Comparison of ENCODE assay signal across 18 cellular contexts in genomic region chr4:107318078-107318477, GRCh38.
DNase-seq lines count a peak whose midpoint lies in the region; ATAC-seq and TF ChIP-seq lines count a peak whose summit lies in the region.
"Had no signal": no experiment of that assay in that cellular context is flagged by ENCODE, and none has a peak within 500 bp of the region (broad histone marks: within the 10 kb centered on the region; RNA-seq: fewer than 3 reads in every experiment).

No MANE protein-coding gene starts in this region.

- DNase-seq in Daoy (ENCODE audit: low read depth) (peak; percentile 4), fibroblast of peridontal ligament (ENCODE audit: extremely low read depth) (peak; percentile 13), skeletal muscle cell (ENCODE audit: low read depth) (peak; percentile 71), NOMO-1 treated with dmso at 0.1 percent for 144 hours (lab: John Stamatoyannopoulos, UW; ENCODE audit: unreplicated experiment) (no peak), MG63 (no peak)
- DNase-seq in activated T-helper 1 cell treated with anti-CD3 and anti-CD28 coated beads, Interleukin-12 subunit alpha, Interleukin-12 subunit beta, Interleukin-2, Interleukin-4 antibody, amounts not matched to agents 30 ng/mL and 10 ng/mL and 1 ng/mL, durations not matched to agents 14 hours and 24 hours and 36 hours (ENCODE audit: low spot score) = no peak
- no peak for DNase-seq in CD8-positive, alpha-beta memory T cell
- DNase-seq: ACHN; CD4-positive, alpha-beta memory T cell; DMS79; NCI-H1048; NCI-H2081 treated with DMSO at 0.1 percent for 48 hours; NCI-H510A treated with DMSO at 0.1 percent for 48 hours had no signal

- no peaks in the 10 kb centered on the region for H3K27me3 ChIP-seq in MG63
- no peaks in the 10 kb centered on the region for H3K27me3 ChIP-seq in CD8-positive, alpha-beta memory T cell (ENCODE audit: insufficient read depth, low read length, poor library complexity, severe bottlenecking)

- H3K4me3 ChIP-seq in skeletal muscle cell (ENCODE audit: low read depth, low read length) = no peak overlapping the region
- H3K4me3 ChIP-seq in MG63 = no peak overlapping the region
- no peak overlapping the region for H3K4me3 ChIP-seq in CD8-positive, alpha-beta memory T cell (ENCODE audit: low read length)
- H3K4me3 ChIP-seq: SK-N-MC had no signal

- no peaks in the 10 kb centered on the region for H3K36me3 ChIP-seq in MG63
- H3K36me3 ChIP-seq in CD8-positive, alpha-beta memory T cell (ENCODE audit: insufficient read depth, low read length) = no peaks in the 10 kb centered on the region

- no peaks in the 10 kb centered on the region for H3K4me1 Mint-ChIP-seq in activated T-helper 1 cell treated with anti-CD3 and anti-CD28 coated beads, Interleukin-12 subunit alpha, Interleukin-12 subunit beta, Interleukin-2, Interleukin-4 antibody, amounts not matched to agents 30 ng/mL and 10 ng/mL and 1 ng/mL, durations not matched to agents 14 hours and 24 hours and 36 hours (ENCODE audit: low read depth)
- no peaks in the 10 kb centered on the region for H3K4me1 Mint-ChIP-seq in CD8-positive, alpha-beta memory T cell
- H3K4me1 Mint-ChIP-seq: B cell; CD4-positive, alpha-beta memory T cell had no signal

- no peak overlapping the region for H3K27ac Mint-ChIP-seq in activated T-helper 1 cell treated with anti-CD3 and anti-CD28 coated beads, Interleukin-12 subunit alpha, Interleukin-12 subunit beta, Interleukin-2, Interleukin-4 antibody, amounts not matched to agents 30 ng/mL and 10 ng/mL and 1 ng/mL, durations not matched to agents 14 hours and 24 hours and 36 hours
- H3K27ac Mint-ChIP-seq in CD8-positive, alpha-beta memory T cell = no peak overlapping the region
- H3K27ac Mint-ChIP-seq: B cell; CD4-positive, alpha-beta memory T cell had no signal

- ATAC-seq in SK-N-SH treated with all-trans-retinoic acid at 6 μM for 48 hours = peak; percentile 93
- ATAC-seq: Panc1 had no signal

- H3K9me3 Mint-ChIP-seq in activated T-helper 1 cell treated with anti-CD3 and anti-CD28 coated beads, Interleukin-12 subunit alpha, Interleukin-12 subunit beta, Interleukin-2, Interleukin-4 antibody, amounts not matched to agents 30 ng/mL and 10 ng/mL and 1 ng/mL, durations not matched to agents 14 hours and 24 hours and 36 hours = no peaks in the 10 kb centered on the region
- peaks cover 0 to 1% (median 0%) of the 10 kb centered on the region in 5 donors for H3K9me3 Mint-ChIP-seq in CD8-positive, alpha-beta memory T cell

- no peaks in the 10 kb centered on the region for H3K4me1 ChIP-seq in CD8-positive, alpha-beta memory T cell (ENCODE audit: insufficient read depth, low read length)

- CTCF ChIA-PET in CD8-positive, alpha-beta memory T cell (lab: Charles Lee) = no interaction called here

- no peaks in the 10 kb centered on the region for H3K36me3 Mint-ChIP-seq in activated T-helper 1 cell treated with anti-CD3 and anti-CD28 coated beads, Interleukin-12 subunit alpha, Interleukin-12 subunit beta, Interleukin-2, Interleukin-4 antibody, amounts not matched to agents 30 ng/mL and 10 ng/mL and 1 ng/mL, durations not matched to agents 14 hours and 24 hours and 36 hours (ENCODE audit: low read depth)
- H3K36me3 Mint-ChIP-seq in CD8-positive, alpha-beta memory T cell = no peaks in the 10 kb centered on the region
- H3K36me3 Mint-ChIP-seq: CD4-positive, alpha-beta memory T cell had no signal

- H3K9me3 ChIP-seq in MG63 = no peaks in the 10 kb centered on the region
- no peaks in the 10 kb centered on the region for H3K9me3 ChIP-seq in CD8-positive, alpha-beta memory T cell (ENCODE audit: low read length)

- intact Hi-C loops in activated T-helper 1 cell treated with anti-CD3 and anti-CD28 coated beads, Interleukin-12 subunit alpha, Interleukin-12 subunit beta, Interleukin-2, Interleukin-4 antibody, amounts not matched to agents 30 ng/mL and 10 ng/mL and 1 ng/mL, durations not matched to agents 14 hours and 24 hours and 36 hours (cut with micrococcal nuclease) = no loop called here

- no peak overlapping the region for H3K4me3 Mint-ChIP-seq in activated T-helper 1 cell treated with anti-CD3 and anti-CD28 coated beads, Interleukin-12 subunit alpha, Interleukin-12 subunit beta, Interleukin-2, Interleukin-4 antibody, amounts not matched to agents 30 ng/mL and 10 ng/mL and 1 ng/mL, durations not matched to agents 14 hours and 24 hours and 36 hours
- H3K4me3 Mint-ChIP-seq in CD8-positive, alpha-beta memory T cell = no peak overlapping the region
- H3K4me3 Mint-ChIP-seq: B cell; CD4-positive, alpha-beta memory T cell had no signal

- H3K27ac ChIP-seq in CD8-positive, alpha-beta memory T cell (ENCODE audit: low read depth, low read length) = no peak overlapping the region
- H3K27ac ChIP-seq: KMS-11, SK-N-MC had no signal

- POLR2A ChIA-PET in CD8-positive, alpha-beta memory T cell (lab: Charles Lee) = no interaction called here

- H3K27me3 Mint-ChIP-seq in activated T-helper 1 cell treated with anti-CD3 and anti-CD28 coated beads, Interleukin-12 subunit alpha, Interleukin-12 subunit beta, Interleukin-2, Interleukin-4 antibody, amounts not matched to agents 30 ng/mL and 10 ng/mL and 1 ng/mL, durations not matched to agents 14 hours and 24 hours and 36 hours (ENCODE audit: insufficient read depth) = no peaks in the 10 kb centered on the region
- peaks cover 0 to 2% of the 10 kb centered on the region in 2 donors for H3K27me3 Mint-ChIP-seq in CD8-positive, alpha-beta memory T cell
- H3K27me3 Mint-ChIP-seq: B cell had no signal

TF ChIP-seq in SK-N-SH treated with all-trans-retinoic acid at 6 μM for 48 hours, 23 proteins besides CTCF, POLR2A, EP300 and RAD21 (continues in another document):
- TF ChIP-seq ZNF70 (CRISPR knock-in tag; IDR thresholded peaks at IDR 0.05) (no peak), CREB5 (CRISPR knock-in tag; IDR thresholded peaks at IDR 0.05; ENCODE audit: low read depth) (no peak), ZFP3 (CRISPR knock-in tag; IDR thresholded peaks at IDR 0.05) (no peak), RARB (CRISPR knock-in tag; IDR thresholded peaks at IDR 0.05) (no peak), PATZ1 (CRISPR knock-in tag; IDR thresholded peaks at IDR 0.05; ENCODE audit: borderline replicate concordance) (no peak), ISL1 (CRISPR knock-in tag; IDR thresholded peaks at IDR 0.05) (peak; percentile 76), PPARA (CRISPR knock-in tag; IDR thresholded peaks at IDR 0.05; ENCODE audit: borderline replicate concordance) (no peak), ZNF8 (CRISPR knock-in tag; IDR thresholded peaks at IDR 0.05) (no peak), BACH2 (CRISPR knock-in tag; IDR thresholded peaks at IDR 0.05; ENCODE audit: borderline replicate concordance) (no peak), TOX (CRISPR knock-in tag; IDR thresholded peaks at IDR 0.05; ENCODE audit: borderline replicate concordance) (0 out of 2 replicates have a peak, but pooled peaks have one; percentile 43), CSRNP3 (CRISPR knock-in tag; IDR thresholded peaks at IDR 0.05) (no peak)

Comparison
In these comparisons a context has a peak if more than half of its experiments do, and no peak if none do; other contexts are left out.
1. DNase-seq: peak in Daoy (single experiment), fibroblast of peridontal ligament (single experiment) and skeletal muscle cell (single experiment); none in activated T-helper 1 cell treated with anti-CD3 and anti-CD28 coated beads, Interleukin-12 subunit alpha, Interleukin-12 subunit beta, Interleukin-2, Interleukin-4 antibody, amounts not matched to agents 30 ng/mL and 10 ng/mL and 1 ng/mL, durations not matched to agents 14 hours and 24 hours and 36 hours (single experiment), NOMO-1 treated with dmso at 0.1 percent for 144 hours (single experiment), MG63 (single experiment) and CD8-positive, alpha-beta memory T cell (0 of 5).